Comparison of ENCODE assay signal across 9 cellular contexts in the genomic region with DNA sequence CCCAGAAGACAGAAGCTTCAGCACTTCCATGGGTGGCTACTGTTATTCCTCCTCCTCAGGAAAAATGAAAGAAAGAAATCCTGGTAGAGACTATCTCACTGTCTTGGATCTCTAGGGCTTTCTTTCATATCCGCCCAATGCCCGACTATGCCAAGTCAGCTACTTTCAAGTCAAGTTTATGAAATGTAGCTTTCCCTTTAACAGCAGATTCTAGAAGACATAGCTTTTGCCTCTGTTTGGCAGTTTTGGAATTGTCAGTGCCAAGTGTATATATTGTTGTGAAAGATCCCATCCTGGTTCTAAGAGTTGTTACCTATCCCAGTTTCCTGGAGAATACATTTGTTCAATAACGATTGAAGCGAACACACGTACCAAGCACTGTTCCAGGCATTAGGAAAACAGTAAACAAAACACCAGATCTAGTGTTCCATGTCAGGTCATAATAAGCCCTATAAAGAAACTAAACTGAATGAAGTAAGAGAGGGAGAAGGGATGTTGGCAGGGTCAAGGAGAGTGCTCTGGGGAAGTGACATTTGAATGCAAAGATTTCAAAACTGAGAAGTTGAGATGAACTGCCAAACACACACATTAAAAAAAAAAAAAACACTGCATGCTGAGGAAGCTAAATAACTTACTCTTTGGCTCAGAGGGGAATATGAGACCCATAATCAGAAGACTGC. TPM values are rescaled to one million over a fixed set of nuclear protein-coding genes. Genes with fewer than 3 reads are reported as not detected.
A peak's percentile ranks its signal among the peaks of the same experiment; 100 is the strongest.
DNase-seq lines count a peak whose midpoint lies in the region; ATAC-seq, FAIRE-seq and TF ChIP-seq lines count a peak whose summit lies in the region.
"Had no signal": no experiment of that assay in that cellular context is flagged by ENCODE, and none has a peak within 500 bp of the region (broad histone marks: within the 10 kb centered on the region; RNA-seq: fewer than 3 reads in every experiment).

No MANE protein-coding gene starts in this region.

- no peak for TF ChIP-seq POLR2A in GM12892 (IDR thresholded peaks at IDR 0.05; ENCODE audit: low read depth, low read length)

- H3K27ac Mint-ChIP-seq in activated B cell treated with CpG ODN at 0.5 μM for 24 hours, result peak overlapping the region; percentile 38

- peak overlapping the region; percentile 6 for H3K9ac ChIP-seq in mucosa of stomach (ENCODE audit: low read length)

- H3K27me3 Mint-ChIP-seq in activated B cell treated with CpG ODN at 0.5 μM for 24 hours, result no peaks in the 10 kb centered on the region

- H3K4me3 Mint-ChIP-seq in activated B cell treated with CpG ODN at 0.5 μM for 24 hours, result peak overlapping the region; percentile 48

- peak; percentile 46 for FAIRE-seq in GM12892 (lab: Jason Lieb, UNC)

- no peaks in the 10 kb centered on the region for H3K27me3 ChIP-seq in mucosa of stomach (ENCODE audit: control insufficient read depth, insufficient read depth, low read length)

- no peaks in the 10 kb centered on the region for H3K36me3 Mint-ChIP-seq in activated B cell treated with CpG ODN at 0.5 μM for 24 hours (ENCODE audit: low read depth)

- ATAC-seq in HG02588 (IDR thresholded peaks at IDR 0.05; ENCODE audit: unreplicated experiment) (peak; percentile 17), activated B cell treated with CpG ODN at 0.5 μM for 24 hours (ENCODE audit: low read depth) (peak; percentile 28), GM21825 (IDR thresholded peaks at IDR 0.05; ENCODE audit: unreplicated experiment) (no peak)

- no peak overlapping the region for H3K4me3 ChIP-seq in mucosa of stomach (ENCODE audit: low read length)

- peaks cover 23% of the 10 kb centered on the region for H3K4me1 Mint-ChIP-seq in activated B cell treated with CpG ODN at 0.5 μM for 24 hours

- intact Hi-C loops in activated B cell treated with CpG ODN at 0.5 μM for 24 hours (cut with micrococcal nuclease), result no loop called here

- DNase-seq in GM12892 (ENCODE audit: insufficient read length) (no peak), activated B cell treated with CpG ODN at 0.5 μM for 24 hours (no peak), iPS-NIHi11 (ENCODE audit: low spot score) (no peak), middle frontal gyrus (ENCODE audit: extremely low spot score, low spot score) (no peak)
- DNase-seq in central memory CD4-positive, alpha-beta T cell, result no peak
- DNase-seq: hippocampal formation had no signal

- H3K9me3 Mint-ChIP-seq in activated B cell treated with CpG ODN at 0.5 μM for 24 hours, result peaks cover 4% of the 10 kb centered on the region

- H3K36me3 ChIP-seq in mucosa of stomach (ENCODE audit: control insufficient read depth, insufficient read depth, low read length), result no peaks in the 10 kb centered on the region

- POLR2A ChIA-PET in activated B cell treated with CpG ODN at 0.5 μM for 24 hours (lab: Charles Lee), result no interaction called here

- CTCF ChIA-PET in activated B cell treated with CpG ODN at 0.5 μM for 24 hours (lab: Charles Lee), result interaction anchor here (0.9 to 2.3 kb wide), 5 partner anchors 12 to 90 kb away, joined by 3 to 6 read pairs (median 3); no protein-coding TSS in a partner anchor

- peaks cover 15% of the 10 kb centered on the region for H3K4me1 ChIP-seq in mucosa of stomach (ENCODE audit: control insufficient read depth, insufficient read depth, low read length)

- TF ChIP-seq CTCF in activated B cell treated with CpG ODN at 0.5 μM for 24 hours (IDR thresholded peaks at IDR 0.05), result no peak

- H3K9me3 ChIP-seq in mucosa of stomach (ENCODE audit: control insufficient read depth, low read length), result no peaks in the 10 kb centered on the region

RNA-seq across cellular contexts. Expression of gene ENAM, which starts 14.5 kb away (rescaled TPM):
- polyA plus RNA-seq in GM12892 (2012; ENCODE audit: missing spikeins), result 0.45 TPM
- total RNA-seq in activated B cell treated with CpG ODN at 0.5 μM for 24 hours, result 0.10 TPM in 1 of 2 replicates, not detected in the other

RNA-seq across cellular contexts. Expression of gene AMBN, which starts 22.0 kb away (rescaled TPM):
- not detected for polyA plus RNA-seq in GM12892 (2012; ENCODE audit: missing spikeins)
- total RNA-seq in activated B cell treated with CpG ODN at 0.5 μM for 24 hours, result not detected in 2 replicates

RNA-seq across cellular contexts. Expression of gene JCHAIN, which starts 52.3 kb away (rescaled TPM):
- 270 TPM for polyA plus RNA-seq in GM12892 (2012; ENCODE audit: missing spikeins)
- 47.0 and 53.7 TPM in 2 replicates for total RNA-seq in activated B cell treated with CpG ODN at 0.5 μM for 24 hours
